Comparison of ENCODE assay signal across 1 cellular context in genomic region chr2:197307236-197307932, GRCh38.
TF ChIP-seq lines count a peak whose summit lies in the region.

No MANE protein-coding gene starts in this region.

TF ChIP-seq in liver, 16 proteins besides CTCF, POLR2A, EP300 and RAD21 (continued from another document):
- TF ChIP-seq REST (IDR thresholded peaks at IDR 0.05): no peak
